Comparison of ENCODE assay signal across 9 cellular contexts in the genomic region with DNA sequence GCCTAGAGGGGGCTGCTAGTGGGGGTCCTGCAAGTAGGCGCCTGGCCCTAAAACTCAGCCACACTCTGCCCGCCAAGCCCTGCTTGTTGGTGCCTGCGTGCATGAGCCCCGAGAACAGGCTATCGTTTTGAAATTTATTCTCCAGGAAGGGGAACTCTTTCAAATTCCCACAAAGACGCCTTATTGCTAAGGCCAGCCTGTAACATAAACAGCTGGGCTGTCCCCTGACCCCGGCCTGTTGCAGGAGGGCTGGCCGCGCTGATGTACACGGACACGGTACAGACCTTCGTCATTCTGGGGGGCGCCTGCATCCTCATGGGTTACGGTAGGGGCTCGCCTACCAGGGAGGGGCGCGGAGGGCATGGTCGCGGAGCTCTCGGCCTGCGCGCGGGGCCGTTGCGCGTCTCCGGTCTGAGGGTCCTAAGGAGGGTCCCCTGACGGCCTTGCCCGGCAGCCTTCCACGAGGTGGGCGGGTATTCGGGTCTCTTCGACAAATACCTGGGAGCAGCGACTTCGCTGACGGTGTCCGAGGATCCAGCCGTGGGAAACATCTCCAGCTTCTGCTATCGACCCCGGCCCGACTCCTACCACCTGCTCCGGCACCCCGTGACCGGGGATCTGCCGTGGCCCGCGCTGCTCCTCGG. TPM values are rescaled to one million over a fixed set of nuclear protein-coding genes. Genes with fewer than 3 reads are reported as not detected.
DNase-seq lines count a peak whose midpoint lies in the region; ATAC-seq and TF ChIP-seq lines count a peak whose summit lies in the region.
"Had no signal": no experiment of that assay in that cellular context is flagged by ENCODE, and none has a peak within 500 bp of the region (broad histone marks: within the 10 kb centered on the region; RNA-seq: fewer than 3 reads in every experiment).

No MANE protein-coding gene starts in this region.

- no peak overlapping the region for H3K9ac ChIP-seq in mesendoderm (ENCODE audit: low read length)

- H2BK15ac ChIP-seq in mesendoderm (replicated peaks; ENCODE audit: low read depth), result no peak overlapping the region

- H3K4me3 ChIP-seq in mesendoderm (ENCODE audit: low read length) (no peak overlapping the region), uterus (peak overlapping the region; percentile 35 to 51)

- H3K36me3 ChIP-seq in mesendoderm (ENCODE audit: control insufficient read depth, insufficient read depth, low read length) (no peaks in the 10 kb centered on the region), uterus (no peaks in the 10 kb centered on the region)

- CTCF ChIA-PET in MCF 10A (lab: Yijun Ruan, JAX), result interaction anchor here (0.6 to 4.1 kb wide), 6 partner anchors 20 to 382 kb away, joined by 3 to 19 read pairs (median 4); a partner anchor contains a TSS

- H3K23ac ChIP-seq in mesendoderm (ENCODE audit: low read length), result no peak overlapping the region

- no peaks in the 10 kb centered on the region for H3K9me3 Mint-ChIP-seq in activated T-cell treated with anti-CD3 and anti-CD28 coated beads, Interleukin-2, amount 50 U/mL, for 72 hours
- no peaks in the 10 kb centered on the region for H3K9me3 Mint-ChIP-seq in MCF 10A (ENCODE audit: unreplicated experiment)

- no peak overlapping the region for H4K8ac ChIP-seq in mesendoderm (ENCODE audit: low read depth, low read length)

- no peak for TF ChIP-seq CTCF in MCF 10A (IDR thresholded peaks at IDR 0.05; ENCODE audit: unreplicated experiment)
- no peak for TF ChIP-seq CTCF in uterus (IDR thresholded peaks at IDR 0.05)

- no peaks in the 10 kb centered on the region for H3K27me3 Mint-ChIP-seq in activated T-cell treated with anti-CD3 and anti-CD28 coated beads, Interleukin-2, amount 50 U/mL, for 72 hours (ENCODE audit: low read depth)
- no peaks in the 10 kb centered on the region for H3K27me3 Mint-ChIP-seq in MCF 10A (ENCODE audit: insufficient read depth, unreplicated experiment)

- POLR2A ChIA-PET in MCF 10A (lab: Yijun Ruan, JAX), result interaction anchor here (0.6 to 1.0 kb wide), 3 partner anchors 10 to 24 kb away, joined by 3 read pairs; no protein-coding TSS in a partner anchor

- WGBS in mesendoderm (ENCODE audit: extremely low coverage, insufficient coverage, low lambda C conversion rate), result no CpG with 5 or more reads among the region's 48 CpGs

- no peak overlapping the region for H3K4ac ChIP-seq in mesendoderm (ENCODE audit: low read depth, low read length)

- H4K5ac ChIP-seq in mesendoderm (ENCODE audit: low read length), result no peak overlapping the region

- BruUV-seq in MCF 10A (replicated peaks; lab: Mats Ljungman, UMichigan), result no TSS peak

- ATAC-seq in activated T-cell treated with anti-CD3 and anti-CD28 coated beads, Interleukin-2, amount 50 U/mL, for 72 hours (replicated peaks in 1 of 2), result peak; percentile 10 to 15
- ATAC-seq in HG03139 (IDR thresholded peaks at IDR 0.05; ENCODE audit: unreplicated experiment), result no peak

- H2BK5ac ChIP-seq in mesendoderm (ENCODE audit: low read length), result no peak overlapping the region

- H3K79me1 ChIP-seq in mesendoderm (ENCODE audit: low read length), result no peaks in the 10 kb centered on the region

- H3K4me1 ChIP-seq in mesendoderm (ENCODE audit: control insufficient read depth, low read depth, low read length) (no peaks in the 10 kb centered on the region), uterus (peaks cover 0 to 20% of the 10 kb centered on the region in 2 donors)

- no peak overlapping the region for H3K27ac ChIP-seq in mesendoderm (ENCODE audit: low read depth, low read length)
- no peak overlapping the region for H3K27ac ChIP-seq in uterus

- H3K79me2 ChIP-seq in mesendoderm (ENCODE audit: control insufficient read depth, insufficient read depth, low read length), result no peaks in the 10 kb centered on the region

- no peaks in the 10 kb centered on the region for H3K9me3 ChIP-seq in uterus

- H3K4me3 Mint-ChIP-seq in activated T-cell treated with anti-CD3 and anti-CD28 coated beads, Interleukin-2, amount 50 U/mL, for 72 hours, result peak overlapping the region; percentile 92 to 94
- peak overlapping the region; percentile 71 for H3K4me3 Mint-ChIP-seq in MCF 10A (ENCODE audit: unreplicated experiment)

- H3K4me1 Mint-ChIP-seq in activated T-cell treated with anti-CD3 and anti-CD28 coated beads, Interleukin-2, amount 50 U/mL, for 72 hours (ENCODE audit: low read depth), result no peaks in the 10 kb centered on the region
- H3K4me1 Mint-ChIP-seq in MCF 10A (ENCODE audit: insufficient read depth, unreplicated experiment), result no peaks in the 10 kb centered on the region

- H3K4me2 ChIP-seq in mesendoderm (ENCODE audit: low read length), result peak overlapping the region; percentile 85

- intact Hi-C loops in MCF 10A (cut with micrococcal nuclease) (no loop called here), uterus (cut with DNase I; ENCODE audit: low total_unique reads) (no loop called here)

- no peaks in the 10 kb centered on the region for H3K36me3 Mint-ChIP-seq in activated T-cell treated with anti-CD3 and anti-CD28 coated beads, Interleukin-2, amount 50 U/mL, for 72 hours (ENCODE audit: insufficient read depth in 2 of 2)
- peaks cover 14% of the 10 kb centered on the region for H3K36me3 Mint-ChIP-seq in MCF 10A (ENCODE audit: insufficient read depth, unreplicated experiment)

- no peak overlapping the region for H2AK5ac ChIP-seq in mesendoderm (ENCODE audit: low read length)

- no peak for TF ChIP-seq POLR2A in uterus (IDR thresholded peaks at IDR 0.05)

- no peak for DNase-seq in activated T-cell treated with anti-CD3 and anti-CD28 coated beads, Interleukin-2, amount 50 U/mL, for 72 hours
- DNase-seq in activated T-cell treated with anti-CD3 and anti-CD28 coated beads for 4 hours, result no peak
- no peak for DNase-seq in MCF 10A (ENCODE audit: unreplicated experiment)
- no peak for DNase-seq in mesendoderm
- no peak for DNase-seq in uterus
- no peak for DNase-seq in NCI-H748 treated with DMSO at 0.1 percent for 48 hours (lab: John Stamatoyannopoulos, UW)
- no peak for DNase-seq in kidney tubule cell (ENCODE audit: low spot score)

- no peak overlapping the region for H2BK120ac ChIP-seq in mesendoderm (ENCODE audit: low read depth, low read length)

- peak overlapping the region; percentile 30 for H3K56ac ChIP-seq in mesendoderm (ENCODE audit: low read length)

- no peak overlapping the region for H3K27ac Mint-ChIP-seq in activated T-cell treated with anti-CD3 and anti-CD28 coated beads, Interleukin-2, amount 50 U/mL, for 72 hours
- H3K27ac Mint-ChIP-seq in MCF 10A (ENCODE audit: low read depth, unreplicated experiment), result no peak overlapping the region

- no peak overlapping the region for H3K18ac ChIP-seq in mesendoderm (ENCODE audit: low read length)

- peaks cover 12% of the 10 kb centered on the region for H3K27me3 ChIP-seq in mesendoderm (ENCODE audit: insufficient read depth, low read length, poor library complexity)
- H3K27me3 ChIP-seq in uterus, result no peaks in the 10 kb centered on the region

RNA-seq across cellular contexts. Expression of a gene that starts 4.3 kb away (rescaled TPM):
- total RNA-seq in activated T-cell treated with anti-CD3 and anti-CD28 coated beads, Interleukin-2, amount 50 U/mL, for 72 hours, result not detected
- total RNA-seq in MCF 10A (2022) (not detected in 2 replicates), uterus (1 to 10 TPM in 1 of 4 donors, under 1 TPM in 1, not detected in 2; 0.83 to 2.4 TPM)
- 0.01 TPM for polyA plus RNA-seq in mesendoderm (2013, experiment 1 of 2)
- polyA plus RNA-seq in mesendoderm (2013, experiment 2 of 2), result not detected
- total RNA-seq: T-helper 2 cell treated with Interferon-gamma antibody and Interleukin-4, amounts not matched to agents 100 ng/mL and 5 ng/mL, for 36 hours had no signal

RNA-seq across cellular contexts. Expression of a gene that starts 15.2 kb away (rescaled TPM):
- total RNA-seq in activated T-cell treated with anti-CD3 and anti-CD28 coated beads, Interleukin-2, amount 50 U/mL, for 72 hours, result 1 to 10 TPM; 1.3 to 4.4 TPM
- total RNA-seq in MCF 10A (2022) (14.2 and 14.7 TPM in 2 replicates), uterus (100 to 1,000 TPM in 2 of 4 donors, 10 to 100 TPM in 2; 61.1 to 336 (median 107) TPM)
- polyA plus RNA-seq in mesendoderm (2013, experiment 1 of 2), result 4.1 TPM
- 4.7 TPM for polyA plus RNA-seq in mesendoderm (2013, experiment 2 of 2)

RNA-seq across cellular contexts. Expression of a gene that starts 21.0 kb away (rescaled TPM):
- 10 to 100 TPM; 46.8 to 57.4 TPM for total RNA-seq in activated T-cell treated with anti-CD3 and anti-CD28 coated beads, Interleukin-2, amount 50 U/mL, for 72 hours
- total RNA-seq in MCF 10A (2022), result 72.0 and 88.8 TPM in 2 replicates
- 12.4 TPM for polyA plus RNA-seq in mesendoderm (2013, experiment 1 of 2)
- polyA plus RNA-seq in mesendoderm (2013, experiment 2 of 2), result 12.2 TPM
- 10 to 100 TPM; 19.2 to 93.5 (median 82.9) TPM for total RNA-seq in uterus

RNA-seq across cellular contexts. Expression of a gene that starts 27.9 kb away (rescaled TPM):
- 10 to 100 TPM; 11.2 to 12.2 TPM for total RNA-seq in activated T-cell treated with anti-CD3 and anti-CD28 coated beads, Interleukin-2, amount 50 U/mL, for 72 hours
- total RNA-seq in MCF 10A (2022) (8.1 and 10.1 TPM in 2 replicates), uterus (10 to 100 TPM in 2 of 4 donors, 1 to 10 TPM in 2; 2.1 to 12.7 (median 8.0) TPM)
- polyA plus RNA-seq in mesendoderm (2013, experiment 1 of 2), result 6.4 TPM
- polyA plus RNA-seq in mesendoderm (2013, experiment 2 of 2), result 6.8 TPM

RNA-seq across cellular contexts. Expression of a gene that starts 40.5 kb away (rescaled TPM):
- not detected for total RNA-seq in activated T-cell treated with anti-CD3 and anti-CD28 coated beads, Interleukin-2, amount 50 U/mL, for 72 hours
- not detected in 2 replicates for total RNA-seq in MCF 10A (2022)
- 1.5 TPM for polyA plus RNA-seq in mesendoderm (2013, experiment 1 of 2)
- polyA plus RNA-seq in mesendoderm (2013, experiment 2 of 2), result 1.3 TPM
- total RNA-seq in uterus, result 1 to 10 TPM in 1 of 4 donors, not detected in 3; 5.6 TPM
- total RNA-seq: T-helper 2 cell treated with Interferon-gamma antibody and Interleukin-4, amounts not matched to agents 100 ng/mL and 5 ng/mL, for 36 hours had no signal
